In the genomic region with DNA sequence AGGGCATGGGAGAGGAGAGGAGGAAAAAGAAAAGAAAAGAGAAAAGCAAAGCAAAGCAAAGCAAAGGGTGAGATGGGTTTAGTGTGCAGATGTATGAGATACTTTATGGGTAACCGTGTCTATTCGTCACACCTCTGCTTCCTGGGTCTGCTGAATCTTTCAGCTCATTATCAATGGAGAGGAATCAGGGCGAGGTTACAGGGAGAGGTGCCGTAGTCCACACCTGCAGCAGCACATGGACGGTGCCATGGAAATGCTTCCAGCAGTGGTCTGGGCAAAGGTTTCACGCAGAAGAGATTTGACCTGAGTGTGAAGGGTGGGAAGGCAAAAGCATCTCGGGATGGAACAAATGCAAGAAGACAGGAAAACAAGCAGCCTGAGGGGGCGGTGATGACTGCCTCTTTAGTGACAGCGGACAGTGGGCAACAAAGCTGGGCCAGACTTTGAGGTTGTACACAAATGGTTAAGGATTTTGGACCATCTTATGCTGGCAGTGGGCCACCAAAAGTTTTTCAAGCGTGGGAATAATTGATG, we compare ENCODE assay signal across 21 cellular contexts.
"Had no signal": no experiment of that assay in that cellular context is flagged by ENCODE, and none has a peak within 500 bp of the region (broad histone marks: within the 10 kb centered on the region; RNA-seq: fewer than 3 reads in every experiment).

No MANE protein-coding gene starts in this region.

- H3K9me3 ChIP-seq: adrenal gland, ascending aorta, testis had no signal

- H3K4me3 ChIP-seq: adrenal gland, ascending aorta, hepatocyte, testis had no signal

- ATAC-seq: activated CD4-positive, alpha-beta T cell treated with anti-CD3 and anti-CD28 coated beads for 36 hours; activated T-cell treated with anti-CD3 and anti-CD28 coated beads, Interleukin-2, amount 50 U/mL, for 4 hours; foreskin keratinocyte; left ventricle myocardium superior; stimulated activated naive CD8-positive, alpha-beta T cell treated with anti-CD3 and anti-CD28 coated beads, Interleukin-15, amount 100 ng/mL, for 72 hours; T-helper 17 cell had no signal

- H3K27me3 ChIP-seq: adrenal gland, ascending aorta, foreskin keratinocyte, hepatocyte, testis had no signal

- H3K36me3 ChIP-seq: adrenal gland, ascending aorta had no signal

- DNase-seq: activated B cell treated with CpG ODN at 0.5 μM for 24 hours; activated CD4-positive, alpha-beta T cell treated with anti-CD3 and anti-CD28 coated beads for 36 hours; activated CD4-positive, alpha-beta T cell treated with anti-CD3 and anti-CD28 coated beads, Interleukin-2, amount 50 U/mL, for 4 hours; activated CD8-positive, alpha-beta memory T cell treated with anti-CD3 and anti-CD28 coated beads for 24 hours; activated CD8-positive, alpha-beta memory T cell treated with anti-CD3 and anti-CD28 coated beads, Interleukin-2, amount 50 U/mL, for 4 hours; activated naive CD4-positive, alpha-beta T cell; activated T-cell treated with anti-CD3 and anti-CD28 coated beads, Interleukin-2, amount 50 U/mL, for 4 hours; dermis blood vessel endothelial cell; effector memory CD4-positive, alpha-beta T cell; foreskin keratinocyte; immature natural killer cell; left ventricle myocardium superior; retina; stimulated activated CD4-positive, alpha-beta T cell treated with anti-CD3 and anti-CD28 coated beads, Interleukin-12 subunit alpha, Interleukin-12 subunit beta, amount 100 ng/mL, for 4 hours; stimulated activated CD4-positive, alpha-beta T cell treated with anti-CD3 and anti-CD28 coated beads, Interleukin-4, amount 100 ng/mL, for 4 hours; stimulated activated naive CD8-positive, alpha-beta T cell treated with anti-CD3 and anti-CD28 coated beads, Interleukin-15, amount 100 ng/mL, for 72 hours; T-helper 17 cell; testis had no signal

- H3K27ac ChIP-seq: adrenal gland, ascending aorta, foreskin keratinocyte, hepatocyte, testis had no signal
